ENCODE assay signal across 8 cellular contexts in genomic region chr19:17747205-17748098, GRCh38. TPM values are rescaled to one million over a fixed set of nuclear protein-coding genes. Genes with fewer than 3 reads are reported as not detected.
DNase-seq lines count a peak whose midpoint lies in the region; ATAC-seq, FAIRE-seq and TF ChIP-seq lines count a peak whose summit lies in the region.

No MANE protein-coding gene starts in this region.

- DNase-seq in NCI-H2227 (lab: John Stamatoyannopoulos, UW; ENCODE audit: unreplicated experiment) (peak; percentile 92), bronchial epithelial cell (ENCODE audit: low read depth) (peak; percentile 77), iPS-NIHi7 (ENCODE audit: extremely low spot score) (peak; percentile 100), smooth muscle cell (lab: John Stamatoyannopoulos, UW; ENCODE audit: unreplicated experiment) (peak; percentile 40)

- H3K27me3 ChIP-seq in ACC112 (ENCODE audit: insufficient read depth, low read length): no peaks in the 10 kb centered on the region
- no peaks in the 10 kb centered on the region for H3K27me3 ChIP-seq in bronchial epithelial cell (ENCODE audit: control insufficient read depth, insufficient read depth, low read length)
- H3K27me3 ChIP-seq in smooth muscle cell (ENCODE audit: low read depth): no peaks in the 10 kb centered on the region

- H4K20me1 ChIP-seq in smooth muscle cell (ENCODE audit: low read depth): no peaks in the 10 kb centered on the region

- H3K4me1 ChIP-seq in ACC112 (ENCODE audit: control insufficient read depth, insufficient read depth, low read length, unreplicated experiment): peaks cover 5% of the 10 kb centered on the region
- H3K4me1 ChIP-seq in smooth muscle cell (ENCODE audit: low read depth): peaks cover 3% of the 10 kb centered on the region

- FAIRE-seq in bronchial epithelial cell (lab: Jason Lieb, UNC): no peak

- peak; percentile 59 for ATAC-seq in GM18907 (IDR thresholded peaks at IDR 0.05; ENCODE audit: unreplicated experiment)
- peak; percentile 65 for ATAC-seq in HG03159 (IDR thresholded peaks at IDR 0.05; ENCODE audit: unreplicated experiment)

- no peaks in the 10 kb centered on the region for H3K79me2 ChIP-seq in ACC112 (ENCODE audit: control insufficient read depth, insufficient read depth, low read length, unreplicated experiment)
- no peaks in the 10 kb centered on the region for H3K79me2 ChIP-seq in smooth muscle cell (ENCODE audit: low read depth)

- peak overlapping the region; percentile 64 for H3K4me3 ChIP-seq in ACC112 (ENCODE audit: low read depth, low read length)
- H3K4me3 ChIP-seq in WI38 (ENCODE audit: low read depth, low read length): peak overlapping the region; percentile 48
- peak overlapping the region; percentile 18 for H3K4me3 ChIP-seq in bronchial epithelial cell (ENCODE audit: low read depth, low read length)
- peak overlapping the region; percentile 49 for H3K4me3 ChIP-seq in smooth muscle cell

- H3K36me3 ChIP-seq in ACC112 (ENCODE audit: insufficient read depth, low read length) (no peaks in the 10 kb centered on the region), bronchial epithelial cell (ENCODE audit: control insufficient read depth, insufficient read depth, low read length) (no peaks in the 10 kb centered on the region), smooth muscle cell (ENCODE audit: low read depth) (no peaks in the 10 kb centered on the region)

- H3F3A ChIP-seq in smooth muscle cell (ENCODE audit: low read depth): no peaks in the 10 kb centered on the region

- no peaks in the 10 kb centered on the region for H3K9me3 ChIP-seq in smooth muscle cell (replicated peaks; ENCODE audit: low read depth)

- no peak overlapping the region for H3K27ac ChIP-seq in ACC112 (ENCODE audit: low read depth, low read length)
- H3K27ac ChIP-seq in smooth muscle cell (ENCODE audit: low read depth): no peak overlapping the region

- TF ChIP-seq CTCF in WI38 (IDR thresholded peaks at IDR 0.05; ENCODE audit: low read depth, low read length) (no peak), bronchial epithelial cell (IDR thresholded peaks at IDR 0.05; ENCODE audit: insufficient read depth, low read length, severe bottlenecking) (no peak), smooth muscle cell (IDR thresholded peaks at IDR 0.05; ENCODE audit: borderline replicate concordance, insufficient read depth, poor library complexity, severe bottlenecking) (no peak)

- no peak overlapping the region for H2AFZ ChIP-seq in ACC112 (ENCODE audit: low read length, unreplicated experiment)
- no peak overlapping the region for H2AFZ ChIP-seq in smooth muscle cell (ENCODE audit: low read depth)

- 13% methylated on average over 41 of the region's 75 CpGs for WGBS in smooth muscle cell (ENCODE audit: low lambda C conversion rate)

- H3K4me2 ChIP-seq in smooth muscle cell: peak overlapping the region; percentile 85

- no peak overlapping the region for H3K9ac ChIP-seq in smooth muscle cell (ENCODE audit: low read depth)

RNA-seq across cellular contexts. Expression of gene FCHO1, which starts 3.8 kb away (rescaled TPM):
- total RNA-seq in bronchial epithelial cell: 0.26 and 0.90 TPM in 2 replicates
- 1.0 and 18.0 TPM in 2 replicates for total RNA-seq in smooth muscle cell
- polyA plus RNA-seq in smooth muscle cell: 5.3 and 5.7 TPM in 2 replicates

RNA-seq across cellular contexts. Expression of gene MAP1S, which starts 28.2 kb away (rescaled TPM):
- total RNA-seq in bronchial epithelial cell (3.7 and 15.9 TPM in 2 replicates), smooth muscle cell (10.2 and 11.7 TPM in 2 replicates)
- polyA plus RNA-seq in smooth muscle cell: 55.5 and 62.1 TPM in 2 replicates

RNA-seq across cellular contexts. Expression of gene B3GNT3, which starts 47.5 kb away (rescaled TPM):
- 11.6 and 27.4 TPM in 2 replicates for total RNA-seq in bronchial epithelial cell
- total RNA-seq in smooth muscle cell: 0.67 and 2.8 TPM in 2 replicates
- 0.56 TPM in 1 of 2 replicates, not detected in the other for polyA plus RNA-seq in smooth muscle cell

RNA-seq across cellular contexts. Expression of gene UNC13A, which starts 59.3 kb away (rescaled TPM):
- total RNA-seq in bronchial epithelial cell: under 0.01 TPM in 1 of 2 replicates, not detected in the other
- total RNA-seq in smooth muscle cell: 0.63 and 2.1 TPM in 2 replicates
- 0.21 and 0.85 TPM in 2 replicates for polyA plus RNA-seq in smooth muscle cell

Comparison
In these comparisons a context has a peak if more than half of its experiments do, and no peak if none do; other contexts are left out.
1. DNase-seq: peak in every context shown above with its lines; median percentile 100 in iPS-NIHi7; 92 in NCI-H2227; 77 in bronchial epithelial cell; 40 in smooth muscle cell.